Comparison of ENCODE assay signal across 8 cellular contexts in the genomic region with DNA sequence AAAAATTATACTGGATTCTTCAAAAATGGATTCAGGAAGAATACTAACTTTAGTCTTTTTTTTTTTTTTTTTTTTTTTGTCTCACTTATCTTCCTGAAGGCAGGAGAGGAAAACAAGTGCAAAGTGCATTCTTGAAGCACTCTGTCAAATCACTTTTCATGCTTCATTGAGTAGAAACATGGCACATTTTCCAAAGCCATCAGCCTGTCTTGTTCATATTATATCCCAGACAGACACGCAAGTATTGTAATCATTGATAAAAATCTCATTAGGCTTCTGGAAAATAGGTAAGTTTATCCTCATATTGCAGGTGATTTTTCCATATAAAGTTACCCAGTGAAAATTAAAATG. TPM values are rescaled to one million over a fixed set of nuclear protein-coding genes. Genes with fewer than 3 reads are reported as not detected.
DNase-seq lines count a peak whose midpoint lies in the region; ATAC-seq and TF ChIP-seq lines count a peak whose summit lies in the region.

No MANE protein-coding gene starts in this region.

- intact Hi-C loops in left lung (cut with DNase I) = no loop called here
- intact Hi-C loops in vagina (cut with DNase I) = loop anchor here (10.0 kb wide), 1 partner anchor 191 kb away; a partner anchor contains a TSS
- intact Hi-C loops in head of caudate nucleus (cut with DNase I) = loop anchor here (5.0 kb wide), 1 partner anchor 189 kb away; a partner anchor contains a TSS

- H3K36me3 ChIP-seq in left lung (no peaks in the 10 kb centered on the region), vagina (no peaks in the 10 kb centered on the region)

- peak overlapping the region; percentile 68 for H3K4me3 ChIP-seq in astrocyte of the cerebellum (ENCODE audit: low read depth, low read length)
- H3K4me3 ChIP-seq in left lung = peak overlapping the region; percentile 59 to 61
- no peak overlapping the region for H3K4me3 ChIP-seq in vagina

- H3K9me3 ChIP-seq in left lung (no peaks in the 10 kb centered on the region), vagina (no peaks in the 10 kb centered on the region)

- peak overlapping the region; percentile 49 to 91 for H3K27ac ChIP-seq in left lung
- peak overlapping the region; percentile 70 for H3K27ac ChIP-seq in vagina

- H3K27me3 ChIP-seq in left lung (no peaks in the 10 kb centered on the region), vagina (no peaks in the 10 kb centered on the region)

- ATAC-seq in stimulated activated naive CD8-positive, alpha-beta T cell treated with anti-CD3 and anti-CD28 coated beads, Interleukin-15, Interleukin-2, amounts not matched to agents 100 U/mL and 50 U/mL, for 24 hours = no peak
- ATAC-seq in left lung (no peak), HG02884 (IDR thresholded peaks at IDR 0.05; ENCODE audit: unreplicated experiment) (no peak)

- H3K36me3 Mint-ChIP-seq in stimulated activated naive CD8-positive, alpha-beta T cell treated with anti-CD3 and anti-CD28 coated beads, Interleukin-15, Interleukin-2, amounts not matched to agents 100 ng/mL and 50 ng/mL, for 24 hours (ENCODE audit: low read depth) = peaks cover 8% of the 10 kb centered on the region

- in situ Hi-C loops in astrocyte of the cerebellum (cut with HindIII; ENCODE audit: low sequenced_read_pairs) = no loop called here

- DNase-seq in stimulated activated naive CD8-positive, alpha-beta T cell treated with anti-CD3 and anti-CD28 coated beads, Interleukin-15, Interleukin-2, amounts not matched to agents 100 U/mL and 50 U/mL, for 24 hours = no peak
- DNase-seq in astrocyte of the cerebellum (ENCODE audit: low read depth) (no peak), left lung (no peak), vagina (ENCODE audit: extremely low spot score in 2 of 2) (no peak), head of caudate nucleus (no peak), GOT3 (lab: John Stamatoyannopoulos, UW) (no peak)

- H3K4me1 Mint-ChIP-seq in stimulated activated naive CD8-positive, alpha-beta T cell treated with anti-CD3 and anti-CD28 coated beads, Interleukin-15, Interleukin-2, amounts not matched to agents 100 ng/mL and 50 ng/mL, for 24 hours (ENCODE audit: low read depth) = peaks cover 16% of the 10 kb centered on the region

- H3K9me3 Mint-ChIP-seq in stimulated activated naive CD8-positive, alpha-beta T cell treated with anti-CD3 and anti-CD28 coated beads, Interleukin-15, Interleukin-2, amounts not matched to agents 100 ng/mL and 50 ng/mL, for 24 hours = no peaks in the 10 kb centered on the region

- TF ChIP-seq CTCF in astrocyte of the cerebellum (IDR thresholded peaks at IDR 0.05; ENCODE audit: low read depth, low read length, missing control alignments) (no peak), left lung (IDR thresholded peaks at IDR 0.05) (no peak), vagina (IDR thresholded peaks at IDR 0.05) (no peak)

- H3K27me3 Mint-ChIP-seq in stimulated activated naive CD8-positive, alpha-beta T cell treated with anti-CD3 and anti-CD28 coated beads, Interleukin-15, Interleukin-2, amounts not matched to agents 100 ng/mL and 50 ng/mL, for 24 hours = no peaks in the 10 kb centered on the region

- H3K4me1 ChIP-seq in left lung = peaks cover 0 to 14% of the 10 kb centered on the region in 2 donors
- peaks cover 16% of the 10 kb centered on the region for H3K4me1 ChIP-seq in vagina

- peak overlapping the region; percentile 94 for H3K4me3 Mint-ChIP-seq in stimulated activated naive CD8-positive, alpha-beta T cell treated with anti-CD3 and anti-CD28 coated beads, Interleukin-15, Interleukin-2, amounts not matched to agents 100 ng/mL and 50 ng/mL, for 24 hours

- no peak for TF ChIP-seq POLR2A in vagina (IDR thresholded peaks at IDR 0.05)

- H3K27ac Mint-ChIP-seq in stimulated activated naive CD8-positive, alpha-beta T cell treated with anti-CD3 and anti-CD28 coated beads, Interleukin-15, Interleukin-2, amounts not matched to agents 100 ng/mL and 50 ng/mL, for 24 hours = no peak overlapping the region

RNA-seq across cellular contexts. Expression of a gene that starts 1.3 kb away (rescaled TPM):
- total RNA-seq in left lung (1 to 10 TPM; 2.5 to 3.4 TPM), vagina (2.2 TPM)

Comparison
In these comparisons a context has a peak if more than half of its experiments do, and no peak if none do; other contexts are left out.
1. H3K4me3 ChIP-seq: peak in astrocyte of the cerebellum (single experiment) and left lung (2 of 2); none in vagina (0 of 2).
2. intact Hi-C loops: an anchor here in vagina (10.0 kb wide) and head of caudate nucleus (5.0 kb wide); none called in left lung.